21 cellular contexts compared by ENCODE assay signal in genomic region chr17:68627956-68628355, GRCh38. TPM values are rescaled to one million over a fixed set of nuclear protein-coding genes. Genes with fewer than 3 reads are reported as not detected.
A peak's percentile ranks its signal among the peaks of the same experiment; 100 is the strongest.
DNase-seq lines count a peak whose midpoint lies in the region; ATAC-seq, FAIRE-seq and TF ChIP-seq lines count a peak whose summit lies in the region.
"Had no signal": no experiment of that assay in that cellular context is flagged by ENCODE, and none has a peak within 500 bp of the region (broad histone marks: within the 10 kb centered on the region; RNA-seq: fewer than 3 reads in every experiment).

No MANE protein-coding gene starts in this region.

- TF ChIP-seq EP300 in HepG2 (IDR thresholded peaks at IDR 0.05; ENCODE audit: low read depth in 2 of 2, low read length in 2 of 2), result no peak
- no peak for TF ChIP-seq EP300 in HepG2 (CRISPR knock-in tag; IDR thresholded peaks at IDR 0.05; ENCODE audit: borderline replicate concordance)

- H3K9me3 ChIP-seq in HCT116 (ENCODE audit: control insufficient read depth in 1 of 2, insufficient read depth in 1 of 2, low read depth in 1 of 2, low read length in 2 of 2), result no peaks in the 10 kb centered on the region
- H3K9me3 ChIP-seq in mammary epithelial cell (replicated peaks; ENCODE audit: insufficient read depth, low read length), result no peaks in the 10 kb centered on the region
- no peaks in the 10 kb centered on the region for H3K9me3 ChIP-seq in HepG2 (ENCODE audit: low read length)
- H3K9me3 ChIP-seq in testis, result no peaks in the 10 kb centered on the region
- H3K9me3 ChIP-seq: adrenal gland, BE2C had no signal

- H3K36me3 Mint-ChIP-seq in HFFc6 (ENCODE audit: low read depth), result no peaks in the 10 kb centered on the region
- H3K36me3 Mint-ChIP-seq in naive thymus-derived CD8-positive, alpha-beta T cell, result no peaks in the 10 kb centered on the region

- no peaks in the 10 kb centered on the region for H3K4me1 Mint-ChIP-seq in HFFc6 (ENCODE audit: low read depth)
- H3K4me1 Mint-ChIP-seq in naive thymus-derived CD8-positive, alpha-beta T cell, result no peaks in the 10 kb centered on the region
- H3K4me1 Mint-ChIP-seq: activated CD4-positive, alpha-beta T cell treated with anti-CD3 and anti-CD28 coated beads, Interleukin-2, amount 10 ng/mL, durations not matched to agents 7 days and 5 days had no signal

- no peak for TF ChIP-seq RAD21 in HCT116 (IDR thresholded peaks at IDR 0.05; ENCODE audit: low read depth)
- TF ChIP-seq RAD21 in HepG2 (CRISPR knock-in tag; IDR thresholded peaks at IDR 0.05), result no peak

- H4K20me1 ChIP-seq in HCT116 (ENCODE audit: insufficient read depth) (no peaks in the 10 kb centered on the region), mammary epithelial cell (ENCODE audit: insufficient read depth, low read length) (no peaks in the 10 kb centered on the region), HepG2 (ENCODE audit: insufficient read depth, low read length) (no peaks in the 10 kb centered on the region; the same call in 1 of the 2 replicates)

- H3K9ac ChIP-seq in HCT116 (ENCODE audit: low read length), result no peak overlapping the region
- no peak overlapping the region for H3K9ac ChIP-seq in mammary epithelial cell (ENCODE audit: insufficient read depth, low read length)
- no peak overlapping the region for H3K9ac ChIP-seq in HepG2 (ENCODE audit: insufficient read depth, low read depth, low read length)

- RAD21 ChIA-PET in HCT116 (lab: Charles Lee; ENCODE audit: low non-redundant PET in 1 of 2, low total read pairs in 2 of 2, uncharacterized antibody in 2 of 2, unreplicated experiment in 2 of 2), result no interaction called here

- H3K27me3 ChIP-seq in HCT116 (ENCODE audit: insufficient read depth, low read length), result no peaks in the 10 kb centered on the region
- H3K27me3 ChIP-seq in mammary epithelial cell (ENCODE audit: insufficient read depth, low read length), result no peaks in the 10 kb centered on the region
- H3K27me3 ChIP-seq in HepG2 (ENCODE audit: control insufficient read depth in 1 of 2, insufficient read depth in 2 of 2, low read length in 2 of 2), result peaks cover 0 to 4% of the 10 kb centered on the region in 2 experiments; a peak in 2 of 5 replicates
- H3K27me3 ChIP-seq in testis, result no peaks in the 10 kb centered on the region
- H3K27me3 ChIP-seq: adrenal gland had no signal

- POLR2A ChIA-PET in HCT116 (lab: Charles Lee), result no interaction called here
- POLR2A ChIA-PET in HepG2 (lab: Yijun Ruan, JAX), result no interaction called here
- POLR2A ChIA-PET in naive thymus-derived CD8-positive, alpha-beta T cell (lab: Charles Lee), result no interaction called here

- peaks cover 24% of the 10 kb centered on the region for H3K9me3 Mint-ChIP-seq in HFFc6
- no peaks in the 10 kb centered on the region for H3K9me3 Mint-ChIP-seq in naive thymus-derived CD8-positive, alpha-beta T cell
- H3K9me3 Mint-ChIP-seq: activated CD4-positive, alpha-beta T cell treated with anti-CD3 and anti-CD28 coated beads, Interleukin-2, amount 10 ng/mL, durations not matched to agents 7 days and 5 days; activated T-helper 1 cell treated with anti-CD3 and anti-CD28 coated beads, Interleukin-12 subunit alpha, Interleukin-12 subunit beta, Interleukin-2, Interleukin-4 antibody, amounts not matched to agents 30 ng/mL and 10 ng/mL and 1 ng/mL, durations not matched to agents 14 hours and 24 hours and 36 hours had no signal

- H3K36me3 ChIP-seq in HCT116 (ENCODE audit: control insufficient read depth in 1 of 2, insufficient read depth in 2 of 2, low read length in 2 of 2) (no peaks in the 10 kb centered on the region), mammary epithelial cell (ENCODE audit: insufficient read depth, low read length) (no peaks in the 10 kb centered on the region), HepG2 (replicated peaks in 1 of 2; ENCODE audit: control insufficient read depth in 1 of 2, insufficient read depth in 2 of 2, low read length in 2 of 2) (no peaks in the 10 kb centered on the region), testis (ENCODE audit: low read depth, missing control alignments) (no peaks in the 10 kb centered on the region)
- H3K36me3 ChIP-seq: adrenal gland, BE2C had no signal

- CTCF ChIA-PET in HCT116 (lab: Charles Lee) (interaction anchor here (1.1 kb wide), 1 partner anchor 14 kb away, joined by 5 read pairs; no protein-coding TSS in a partner anchor), mammary epithelial cell (lab: Charles Lee; ENCODE audit: low non-redundant PET) (no interaction called here), HepG2 (lab: Yijun Ruan, JAX; ENCODE audit: low intra/inter-chr PET ratio, low total read pairs) (no interaction called here)

- H3K27me3 Mint-ChIP-seq in HFFc6 (ENCODE audit: insufficient read depth), result peaks cover 3% of the 10 kb centered on the region; the same call in 1 of the 2 replicates
- H3K27me3 Mint-ChIP-seq in naive thymus-derived CD8-positive, alpha-beta T cell, result peaks cover 1 to 30% (median 18%) of the 10 kb centered on the region in 5 donors
- H3K27me3 Mint-ChIP-seq: activated CD4-positive, alpha-beta T cell treated with anti-CD3 and anti-CD28 coated beads, Interleukin-2, amount 10 ng/mL, durations not matched to agents 7 days and 5 days had no signal

- BruUV-seq in HCT116 (replicated peaks; lab: Mats Ljungman, UMichigan) (no TSS peak), mammary epithelial cell (replicated peaks; lab: Mats Ljungman, UMichigan) (no TSS peak), HepG2 (replicated peaks; lab: Mats Ljungman, UMichigan) (no TSS peak)

- H3K4me3 Mint-ChIP-seq in HFFc6, result no peak overlapping the region
- no peak overlapping the region for H3K4me3 Mint-ChIP-seq in naive thymus-derived CD8-positive, alpha-beta T cell
- H3K4me3 Mint-ChIP-seq: activated CD4-positive, alpha-beta T cell treated with anti-CD3 and anti-CD28 coated beads, Interleukin-2, amount 10 ng/mL, durations not matched to agents 7 days and 5 days; activated T-helper 1 cell treated with anti-CD3 and anti-CD28 coated beads, Interleukin-12 subunit alpha, Interleukin-12 subunit beta, Interleukin-2, Interleukin-4 antibody, amounts not matched to agents 30 ng/mL and 10 ng/mL and 1 ng/mL, durations not matched to agents 14 hours and 24 hours and 36 hours had no signal

- TF ChIP-seq POLR2A in HCT116 (IDR thresholded peaks at IDR 0.05; ENCODE audit: borderline replicate concordance, extremely low read depth, insufficient read depth, insufficient read length), result no peak
- TF ChIP-seq POLR2A in HepG2 (IDR thresholded peaks at IDR 0.05; ENCODE audit: insufficient read depth in 1 of 2, low read depth in 2 of 2, low read length in 2 of 2), result no peak
- TF ChIP-seq POLR2A in testis (IDR thresholded peaks at IDR 0.05), result no peak

- DNase-seq in HCT116 (ENCODE audit: low read depth, low spot score) (no peak), mammary epithelial cell (peak; percentile 45), HepG2 (ENCODE audit: low spot score) (no peak), testis (no peak), HFFc6 (no peak), foreskin melanocyte (no peak)
- no peak for DNase-seq in naive thymus-derived CD8-positive, alpha-beta T cell
- DNase-seq: activated CD4-positive, alpha-beta T cell treated with anti-CD3 and anti-CD28 coated beads, Interleukin-2, amount 10 ng/mL, durations not matched to agents 7 days and 5 days; adrenal gland; BE2C; head of caudate nucleus; SHP77; stimulated activated CD4-positive, alpha-beta T cell treated with anti-CD3 and anti-CD28 coated beads, Interleukin-12 subunit alpha, Interleukin-12 subunit beta, amount 100 ng/mL, for 4 hours had no signal

- ATAC-seq in HCT116 (peak; percentile 63; the same call in 1 of the 2 replicates), HepG2 (peak; percentile 54), HG03045 (IDR thresholded peaks at IDR 0.05; ENCODE audit: unreplicated experiment) (no peak)
- ATAC-seq in naive thymus-derived CD8-positive, alpha-beta T cell, result no peak

- TF ChIP-seq CTCF in HCT116 (IDR thresholded peaks at IDR 0.05 in 2 of 3, conservative IDR thresholded peaks at IDR 0.05 in 1 of 3; ENCODE audit: borderline replicate concordance in 1 of 3, insufficient read depth in 1 of 3, low read depth in 2 of 3, low read length in 2 of 3), result no peak
- TF ChIP-seq CTCF in mammary epithelial cell (conservative IDR thresholded peaks at IDR 0.05 in 1 of 2, IDR thresholded peaks at IDR 0.05 in 1 of 2; ENCODE audit: extremely low read depth in 1 of 2, insufficient read depth in 1 of 2, low read depth in 1 of 2, low read length in 2 of 2), result no peak
- TF ChIP-seq CTCF in HepG2 (CRISPR knock-in tag; IDR thresholded peaks at IDR 0.05), result no peak
- no peak for TF ChIP-seq CTCF in testis (IDR thresholded peaks at IDR 0.05)
- no peak for TF ChIP-seq CTCF in HFFc6 (IDR thresholded peaks at IDR 0.05)

- in situ Hi-C loops in mammary epithelial cell (cut with MboI; ENCODE audit: low sequenced_read_pairs in 2 of 2) (no loop called here), HepG2 (cut with HindIII; ENCODE audit: extremely low pct_ligation_motif_present, low pct_unique_long_range_greater_than_20kb) (no loop called here)

- H3K4me1 ChIP-seq in HCT116 (ENCODE audit: control insufficient read depth in 1 of 2, insufficient read depth in 2 of 2, low read length in 2 of 2) (no peaks in the 10 kb centered on the region), mammary epithelial cell (ENCODE audit: insufficient read depth, low read length) (peaks cover 12% of the 10 kb centered on the region), HepG2 (ENCODE audit: insufficient read depth, low read length) (no peaks in the 10 kb centered on the region), testis (peaks cover 20% of the 10 kb centered on the region)
- H3K4me1 ChIP-seq: adrenal gland, BE2C had no signal

- no peak overlapping the region for H3K4me3 ChIP-seq in HCT116 (replicated peaks in 1 of 2; ENCODE audit: low read depth in 1 of 2, low read length in 2 of 2)
- no peak overlapping the region for H3K4me3 ChIP-seq in mammary epithelial cell (replicated peaks in 1 of 3; ENCODE audit: insufficient read depth in 1 of 3, low read depth in 2 of 3, low read length in 3 of 3)
- H3K4me3 ChIP-seq in HepG2 (replicated peaks in 1 of 3; ENCODE audit: insufficient read depth in 1 of 3, low read depth in 2 of 3, low read length in 3 of 3), result no peak overlapping the region
- no peak overlapping the region for H3K4me3 ChIP-seq in testis
- H3K4me3 ChIP-seq: adrenal gland had no signal

- intact Hi-C loops in HCT116 (cut with micrococcal nuclease) (no loop called here), mammary epithelial cell (cut with micrococcal nuclease) (no loop called here), HepG2 (cut with micrococcal nuclease; ENCODE audit: unreplicated experiment) (no loop called here), testis (cut with DNase I; ENCODE audit: low total_unique reads) (no loop called here)

- dilution Hi-C loops in mammary epithelial cell (cut with HindIII; ENCODE audit: low sequenced_read_pairs), result no loop called here

- H3K79me2 ChIP-seq in HCT116 (ENCODE audit: insufficient read depth, low read length), result no peaks in the 10 kb centered on the region
- no peaks in the 10 kb centered on the region for H3K79me2 ChIP-seq in mammary epithelial cell (ENCODE audit: insufficient read depth, low read length)
- no peaks in the 10 kb centered on the region for H3K79me2 ChIP-seq in HepG2 (ENCODE audit: insufficient read depth, low read length)

- H3K4me2 ChIP-seq in HCT116 (ENCODE audit: low read length) (no peak overlapping the region), mammary epithelial cell (ENCODE audit: insufficient read depth, low read depth, low read length) (peak overlapping the region; percentile 60), HepG2 (ENCODE audit: low read depth, low read length) (no peak overlapping the region)

- no peak overlapping the region for H3K27ac ChIP-seq in HCT116 (ENCODE audit: low read depth, low read length)
- H3K27ac ChIP-seq in mammary epithelial cell (ENCODE audit: insufficient read depth, low read depth, low read length), result no peak overlapping the region
- H3K27ac ChIP-seq in HepG2 (ENCODE audit: extremely low read length, insufficient read depth, low read length), result no peak overlapping the region
- peak overlapping the region; percentile 29 to 77 for H3K27ac ChIP-seq in testis
- H3K27ac ChIP-seq: epithelial cell of prostate had no signal

- whole genome bisulfite sequencing in mammary epithelial cell (ENCODE audit: low coverage, missing lambda C conversion rate), result 10% methylated on average over 4 of the region's 4 CpGs
- WGBS in HepG2 (ENCODE audit: low lambda C conversion rate), result 21% methylated on average over 4 of the region's 4 CpGs
- 19 to 49% methylated on average over 4 of the region's 4 CpGs for WGBS in testis, 2 donors

- H2AFZ ChIP-seq in HCT116 (ENCODE audit: low read depth, low read length, poor library complexity, severe bottlenecking) (no peak overlapping the region), mammary epithelial cell (ENCODE audit: low read depth, low read length) (peak overlapping the region; percentile 92), HepG2 (ENCODE audit: low read length) (no peak overlapping the region)

- no peak overlapping the region for H3K27ac Mint-ChIP-seq in HFFc6
- no peak overlapping the region for H3K27ac Mint-ChIP-seq in naive thymus-derived CD8-positive, alpha-beta T cell
- H3K27ac Mint-ChIP-seq: activated CD4-positive, alpha-beta T cell treated with anti-CD3 and anti-CD28 coated beads, Interleukin-2, amount 10 ng/mL, durations not matched to agents 7 days and 5 days; activated T-helper 1 cell treated with anti-CD3 and anti-CD28 coated beads, Interleukin-12 subunit alpha, Interleukin-12 subunit beta, Interleukin-2, Interleukin-4 antibody, amounts not matched to agents 30 ng/mL and 10 ng/mL and 1 ng/mL, durations not matched to agents 14 hours and 24 hours and 36 hours had no signal

- H3K9me2 ChIP-seq in HCT116 (ENCODE audit: insufficient read depth), result no peaks in the 10 kb centered on the region

- FAIRE-seq in HepG2 (lab: Jason Lieb, UNC), result no peak
- FAIRE-seq: colon had no signal

RNA-seq across cellular contexts. Expression of gene FAM20A, which starts 26.8 kb away (rescaled TPM):
- total RNA-seq in HCT116 (2021; ENCODE audit: unreplicated experiment), result not detected
- polyA plus RNA-seq in HCT116 (2012), result 0.31 and 0.33 TPM in 2 replicates
- total RNA-seq in mammary epithelial cell, result under 1 TPM in 1 of 2 donors, not detected in 1; 0.17 TPM
- not detected for polyA plus RNA-seq in mammary epithelial cell
- not detected for polyA minus RNA-seq in mammary epithelial cell
- total RNA-seq in HepG2 (2016; rRNA removed; fragmentation: Illumina TruSeq; extraction: Trizol), result 5.0 and 9.3 TPM in 2 replicates
- total RNA-seq in HepG2 (2016; cell fraction: cytosol; rRNA removed; fragmentation: Illumina TruSeq; extraction: Trizol; ENCODE audit: low read depth), result 4.7 and 5.8 TPM in 2 replicates
- 5.3 and 8.6 TPM in 2 replicates for total RNA-seq in HepG2 (2016; cell fraction: insoluble cytoplasmic fraction; rRNA removed; fragmentation: Illumina TruSeq; extraction: Trizol)
- 7.1 and 8.8 TPM in 2 replicates for total RNA-seq in HepG2 (2016; cell fraction: membrane; rRNA removed; fragmentation: Illumina TruSeq; extraction: Trizol)
- total RNA-seq in HepG2 (2016; cell fraction: nucleus; rRNA removed; fragmentation: Illumina TruSeq; extraction: Trizol), result 13.0 and 14.7 TPM in 2 replicates
- polyA plus RNA-seq in HepG2 (2011; rRNA removed), result 20.7 and 39.3 TPM in 2 replicates
- polyA plus RNA-seq in HepG2 (2011; cell fraction: cytosol; rRNA removed), result 9.9 and 13.9 TPM in 2 replicates
- polyA plus RNA-seq in HepG2 (2011; cell fraction: nucleus; rRNA removed), result 83.2 and 124 TPM in 2 replicates
- polyA plus RNA-seq in HepG2 (2012), result 26.8 and 56.7 TPM in 2 replicates
- polyA plus RNA-seq in HepG2 (2016; cell fraction: cytosol; fragmentation: Illumina TruSeq; extraction: Trizol; ENCODE audit: low read depth), result 6.1 and 7.0 TPM in 2 replicates
- 7.0 and 9.7 TPM in 2 replicates for polyA plus RNA-seq in HepG2 (2016; cell fraction: insoluble cytoplasmic fraction; fragmentation: Illumina TruSeq; extraction: Trizol; ENCODE audit: low read depth)
- 8.2 and 9.0 TPM in 2 replicates for polyA plus RNA-seq in HepG2 (2016; cell fraction: membrane; fragmentation: Illumina TruSeq; extraction: Trizol; ENCODE audit: low read depth)
- polyA plus RNA-seq in HepG2 (2016; cell fraction: nucleus; fragmentation: Illumina TruSeq; extraction: Trizol; ENCODE audit: insufficient read depth, low read depth), result 32.0 and 32.1 TPM in 2 replicates
- polyA minus RNA-seq in HepG2 (2011; rRNA and poly(A)+ RNA removed; ENCODE audit: low replicate concordance), result 13.8 TPM in 1 of 2 replicates, not detected in the other
- polyA minus RNA-seq in HepG2 (2011; cell fraction: cytosol; rRNA and poly(A)+ RNA removed), result 5.8 and 15.1 TPM in 2 replicates
- polyA minus RNA-seq in HepG2 (2011; cell fraction: nucleus; rRNA and poly(A)+ RNA removed), result 26.8 and 40.7 TPM in 2 replicates
- 10 to 100 TPM; 93.4 to 96.0 TPM for total RNA-seq in testis
- 70.5 TPM for polyA plus RNA-seq in testis (ENCODE audit: insufficient read depth, low read depth, low replicate concordance)
- not detected for total RNA-seq in HFFc6 (2021; fragmentation: NEBNext Ultra II Directional; extraction: Animal tissue kit (Norgen Biotek cat#: 25700))
- total RNA-seq in naive thymus-derived CD8-positive, alpha-beta T cell, result not detected
- polyA plus RNA-seq in naive thymus-derived CD8-positive, alpha-beta T cell, result under 1 TPM in 2 of 3 donors, not detected in 1; 0.11 to 0.20 TPM
- total RNA-seq: activated CD4-positive, alpha-beta T cell treated with anti-CD3 and anti-CD28 coated beads, Interleukin-2, amount 10 ng/mL, durations not matched to agents 7 days and 5 days; activated T-helper 1 cell treated with anti-CD3 and anti-CD28 coated beads, Interleukin-12 subunit alpha, Interleukin-12 subunit beta, Interleukin-2, Interleukin-4 antibody, amounts not matched to agents 30 ng/mL and 10 ng/mL and 1 ng/mL, durations not matched to agents 14 hours and 24 hours and 36 hours; HT1080; lung microvascular endothelial cell; osteocyte; T-helper 2 cell treated with Interferon-gamma antibody and Interleukin-4, amounts not matched to agents 100 ng/mL and 5 ng/mL, for 36 hours had no signal

Comparison
In these comparisons a context has a peak if more than half of its experiments do, and no peak if none do; other contexts are left out.
1. ATAC-seq: peak in HCT116 (single experiment) and HepG2 (single experiment); none in naive thymus-derived CD8-positive, alpha-beta T cell (0 of 2) and HG03045 (single experiment).
2. H3K27ac ChIP-seq: peak in testis (2 of 2); none in HCT116 (single experiment), mammary epithelial cell (single experiment) and HepG2 (single experiment).